ENCODE assay signal across 19 cellular contexts in the genomic region with DNA sequence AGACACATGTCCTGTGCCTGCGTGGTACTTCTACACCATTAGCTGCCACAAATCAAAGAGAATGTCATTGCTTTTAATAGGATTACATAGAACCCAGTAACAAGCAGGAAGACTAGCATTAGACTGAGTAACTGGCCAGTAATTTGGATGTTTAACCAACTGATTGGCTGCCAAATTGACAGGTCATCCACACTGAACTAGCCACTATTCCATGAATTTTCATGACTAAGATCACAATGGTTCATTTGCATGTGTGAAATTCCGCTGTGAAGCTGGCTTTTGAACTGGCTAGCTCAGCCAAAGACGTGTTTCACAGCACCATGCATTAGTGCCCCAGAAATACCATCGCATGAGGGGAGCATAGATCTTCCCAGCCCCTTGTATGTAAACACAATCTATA.
DNase-seq lines count a peak whose midpoint lies in the region; ATAC-seq and TF ChIP-seq lines count a peak whose summit lies in the region.
"Had no signal": no experiment of that assay in that cellular context is flagged by ENCODE, and none has a peak within 500 bp of the region (broad histone marks: within the 10 kb centered on the region; RNA-seq: fewer than 3 reads in every experiment).

No MANE protein-coding gene starts in this region.

- TF ChIP-seq CTCF in epithelial cell of proximal tubule (conservative IDR thresholded peaks at IDR 0.05; ENCODE audit: low read depth, low read length), result no peak

- peaks cover 26% of the 10 kb centered on the region for H3K4me1 ChIP-seq in HUES6 (ENCODE audit: control insufficient read depth, insufficient read depth, low read length)
- H3K4me1 ChIP-seq: breast epithelium, SJCRH30 had no signal

- no peak for ATAC-seq in GM19455 (IDR thresholded peaks at IDR 0.05; ENCODE audit: unreplicated experiment)
- ATAC-seq: naive thymus-derived CD4-positive, alpha-beta T cell had no signal

- H3K9ac ChIP-seq in HUES6 (ENCODE audit: low read length), result peak overlapping the region; percentile 55

- H3K4me3 ChIP-seq in HUES6 (ENCODE audit: low read depth, low read length), result no peak overlapping the region
- no peak overlapping the region for H3K4me3 ChIP-seq in epithelial cell of proximal tubule (ENCODE audit: low read depth, low read length)
- H3K4me3 ChIP-seq: breast epithelium, SJCRH30 had no signal

- no peak overlapping the region; the same call in 1 of the 2 replicates for H3K27ac ChIP-seq in HUES6 (ENCODE audit: low read depth, low read length)
- H3K27ac ChIP-seq: breast epithelium, C4-2B, SJCRH30 had no signal

- DNase-seq in GM03348 (ENCODE audit: low spot score) (peak; percentile 9), epithelial cell of proximal tubule (ENCODE audit: low read depth) (peak; percentile 27), renal cortical epithelial cell (ENCODE audit: low read depth) (peak; percentile 74), NOMO-1 (lab: John Stamatoyannopoulos, UW; ENCODE audit: unreplicated experiment in 2 of 2) (no peak), NCI-H2029 (lab: John Stamatoyannopoulos, UW) (no peak)
- DNase-seq: activated naive CD4-positive, alpha-beta T cell treated with anti-CD3 and anti-CD28 coated beads, Interleukin-2, amount 50 U/mL, for 16 hours; DMS53; effector CD4-positive, alpha-beta T cell; Karpas-422; naive thymus-derived CD4-positive, alpha-beta T cell; NCI-H146; retina; SJCRH30; stimulated activated CD4-positive, alpha-beta T cell treated with anti-CD3 and anti-CD28 coated beads, Interleukin-1b, Interleukin-23, amount 100 ng/mL, for 48 hours; T-helper 9 cell had no signal

- H3K36me3 ChIP-seq in HUES6 (ENCODE audit: control insufficient read depth, insufficient read depth, low read length), result no peaks in the 10 kb centered on the region
- H3K36me3 ChIP-seq: breast epithelium, SJCRH30 had no signal

- no peaks in the 10 kb centered on the region for H3K9me3 ChIP-seq in HUES6 (ENCODE audit: control insufficient read depth, insufficient read depth, low read depth, low read length)
- H3K9me3 ChIP-seq: breast epithelium, SJCRH30 had no signal

- H3K27me3 ChIP-seq in HUES6 (ENCODE audit: control insufficient read depth, insufficient read depth, low read length), result no peaks in the 10 kb centered on the region
- H3K27me3 ChIP-seq: breast epithelium, SJCRH30 had no signal

Comparison
In these comparisons a context has a peak if more than half of its experiments do, and no peak if none do; other contexts are left out.
1. DNase-seq: peak in GM03348 (single experiment), epithelial cell of proximal tubule (single experiment) and renal cortical epithelial cell (single experiment); none in NOMO-1 (0 of 2) and NCI-H2029 (single experiment).